ENCODE assay signal across 8 cellular contexts in genomic region chr9:33166263-33167083, GRCh38. TPM values are rescaled to one million over a fixed set of nuclear protein-coding genes. Genes with fewer than 3 reads are reported as not detected.
DNase-seq lines count a peak whose midpoint lies in the region; ATAC-seq and TF ChIP-seq lines count a peak whose summit lies in the region.

No MANE protein-coding gene starts in this region.

- H3K9me3 ChIP-seq in SJSA1 (replicated peaks) (no peaks in the 10 kb centered on the region), mucosa of descending colon (no peaks in the 10 kb centered on the region)

- H3K36me3 ChIP-seq in SJSA1 (peaks cover 4% of the 10 kb centered on the region; the same call in 1 of the 2 replicates), mucosa of descending colon (ENCODE audit: low read depth) (no peaks in the 10 kb centered on the region)

- peak; percentile 3 for ATAC-seq in HG02981 (IDR thresholded peaks at IDR 0.05; ENCODE audit: unreplicated experiment)
- peak; percentile 51 for ATAC-seq in mucosa of descending colon
- no peak for ATAC-seq in GM21529 (IDR thresholded peaks at IDR 0.05; ENCODE audit: unreplicated experiment)

- peak overlapping the region; percentile 48 for H3K27ac ChIP-seq in SJSA1

- no peak for TF ChIP-seq CTCF in mucosa of descending colon (IDR thresholded peaks at IDR 0.05)

- H3K4me3 ChIP-seq in SJSA1 (peak overlapping the region; percentile 86), mucosa of descending colon (peak overlapping the region; percentile 54)

- peaks cover 29% of the 10 kb centered on the region for H3K4me1 ChIP-seq in SJSA1 (replicated peaks)
- peaks cover 40% of the 10 kb centered on the region for H3K4me1 ChIP-seq in mucosa of descending colon (ENCODE audit: low read depth)

- DNase-seq in NCI-H748 (lab: John Stamatoyannopoulos, UW; ENCODE audit: unreplicated experiment) (peak; percentile 49), NCI-H748 treated with DMSO at 0.1 percent for 48 hours (lab: John Stamatoyannopoulos, UW) (no peak), SJSA1 (ENCODE audit: low read depth in 1 of 2, low spot score in 2 of 2) (peak; percentile 20 to 39), dermis blood vessel endothelial cell (peak; percentile 41), mucosa of descending colon (peak; percentile 62 to 84 (median 64)), NCI-H1048 (lab: John Stamatoyannopoulos, UW) (no peak)

- intact Hi-C loops in mucosa of descending colon (cut with DNase I, micrococcal nuclease): no loop called here

- no peaks in the 10 kb centered on the region for H3K27me3 ChIP-seq in SJSA1 (replicated peaks)

RNA-seq across cellular contexts. Expression of gene B4GALT1, which starts 0.7 kb away (rescaled TPM):
- 2.6 and 4.7 TPM in 2 replicates for total RNA-seq in SJSA1 (2014; rRNA removed; shearing (Covaris generic))
- 14.1 and 35.7 TPM in 2 replicates for total RNA-seq in dermis blood vessel endothelial cell
- total RNA-seq in mucosa of descending colon: 100 to 1,000 TPM in 2 of 3 donors, 10 to 100 TPM in 1; 66.0 to 203 (median 103) TPM

Comparison
In these comparisons a context has a peak if more than half of its experiments do, and no peak if none do; other contexts are left out.
1. DNase-seq: peak in NCI-H748 (single experiment), SJSA1 (2 of 2), dermis blood vessel endothelial cell (single experiment) and mucosa of descending colon (3 of 3); none in NCI-H748 treated with DMSO at 0.1 percent for 48 hours (single experiment) and NCI-H1048 (single experiment).